ENCODE assay signal across 8 cellular contexts in genomic region chr1:214549604-214550338, GRCh38. TPM values are rescaled to one million over a fixed set of nuclear protein-coding genes. Genes with fewer than 3 reads are reported as not detected.
DNase-seq lines count a peak whose midpoint lies in the region; ATAC-seq and TF ChIP-seq lines count a peak whose summit lies in the region.

No MANE protein-coding gene starts in this region.

- dilution Hi-C loops in mammary epithelial cell (cut with HindIII; ENCODE audit: low sequenced_read_pairs), result loop anchor here (5.0 kb wide), 3 partner anchors 33 to 107 kb away; no protein-coding TSS in a partner anchor

- H2AFZ ChIP-seq in mammary epithelial cell (ENCODE audit: low read depth, low read length), result no peak overlapping the region

- H3K4me3 ChIP-seq in AG09309 (ENCODE audit: control insufficient read depth, low read depth, low read length) (peak overlapping the region; percentile 97), HUES48 (ENCODE audit: low read depth, low read length) (peak overlapping the region; percentile 97), mammary epithelial cell (replicated peaks in 1 of 3; ENCODE audit: insufficient read depth in 1 of 3, low read depth in 2 of 3, low read length in 3 of 3) (peak overlapping the region; percentile 76 to 96 (median 90))
- H3K4me3 ChIP-seq in CD4-positive, alpha-beta memory T cell (ENCODE audit: low read length in 2 of 2), result no peak overlapping the region

- no peaks in the 10 kb centered on the region for H3K9me3 Mint-ChIP-seq in CD4-positive, alpha-beta memory T cell

- intact Hi-C loops in mammary epithelial cell (cut with micrococcal nuclease), result loop anchor here (1.0 to 5.0 kb wide), 4 partner anchors 36 to 172 kb away; no protein-coding TSS in a partner anchor
- intact Hi-C loops in CD4-positive, alpha-beta memory T cell (cut with micrococcal nuclease), result no loop called here

- H3K27ac Mint-ChIP-seq in CD4-positive, alpha-beta memory T cell, result no peak overlapping the region

- no peak overlapping the region for H3K27ac ChIP-seq in HUES48 (ENCODE audit: low read depth, low read length)
- H3K27ac ChIP-seq in mammary epithelial cell (ENCODE audit: insufficient read depth, low read depth, low read length), result peak overlapping the region; percentile 99
- no peak overlapping the region for H3K27ac ChIP-seq in CD4-positive, alpha-beta memory T cell (ENCODE audit: low read depth, low read length)

- H3K4me1 Mint-ChIP-seq in CD4-positive, alpha-beta memory T cell, result peaks cover 0 to 21% (median 1%) of the 10 kb centered on the region in 4 donors

- H3K27me3 ChIP-seq in HUES48 (ENCODE audit: control insufficient read depth, insufficient read depth, low read length) (no peaks in the 10 kb centered on the region), mammary epithelial cell (ENCODE audit: insufficient read depth, low read length) (no peaks in the 10 kb centered on the region)
- H3K27me3 ChIP-seq in CD4-positive, alpha-beta memory T cell (ENCODE audit: insufficient read depth, low read length), result peaks cover 5% of the 10 kb centered on the region

- peaks cover 36 to 47% of the 10 kb centered on the region in 2 donors for H3K27me3 Mint-ChIP-seq in CD4-positive, alpha-beta memory T cell

- BruUV-seq in mammary epithelial cell (replicated peaks; lab: Mats Ljungman, UMichigan), result no TSS peak

- H3K9me3 ChIP-seq in HUES48 (ENCODE audit: control insufficient read depth, insufficient read depth, low read length) (no peaks in the 10 kb centered on the region), mammary epithelial cell (replicated peaks; ENCODE audit: insufficient read depth, low read length) (no peaks in the 10 kb centered on the region)
- no peaks in the 10 kb centered on the region for H3K9me3 ChIP-seq in CD4-positive, alpha-beta memory T cell (ENCODE audit: control insufficient read depth in 1 of 2, low read length in 2 of 2)

- ATAC-seq in GM21576 (IDR thresholded peaks at IDR 0.05; ENCODE audit: unreplicated experiment), result no peak

- WGBS in mammary epithelial cell (ENCODE audit: low coverage, missing lambda C conversion rate), result 2% methylated on average over 10 of the region's 10 CpGs

- 0 out of 2 replicates have a peak overlapping the region, but pooled peaks have one; percentile 96 for H3K9ac ChIP-seq in HUES48 (ENCODE audit: low read depth, low read length)
- peak overlapping the region; percentile 96 for H3K9ac ChIP-seq in mammary epithelial cell (ENCODE audit: insufficient read depth, low read length)

- CTCF ChIA-PET in mammary epithelial cell (lab: Charles Lee; ENCODE audit: low non-redundant PET), result interaction anchor here (0.6 kb wide), 1 partner anchor 76 kb away, joined by 3 read pairs; no protein-coding TSS in a partner anchor
- CTCF ChIA-PET in CD4-positive, alpha-beta memory T cell (lab: Charles Lee; ENCODE audit: partially characterized antibody), result no interaction called here

- in situ Hi-C loops in mammary epithelial cell (cut with MboI; ENCODE audit: low sequenced_read_pairs in 2 of 2), result loop anchor here in 1 of 2 donors (5.0 kb wide), 1 partner anchor 38 kb away; no protein-coding TSS in a partner anchor

- no peaks in the 10 kb centered on the region for H3K36me3 Mint-ChIP-seq in CD4-positive, alpha-beta memory T cell

- DNase-seq in AG09309 (ENCODE audit: low read depth) (no peak), mammary epithelial cell (peak; percentile 49), myocyte (ENCODE audit: low read depth) (peak; percentile 45), NCI-H748 (lab: John Stamatoyannopoulos, UW; ENCODE audit: unreplicated experiment) (no peak), NCI-H1105 (lab: John Stamatoyannopoulos, UW) (no peak)
- DNase-seq in CD4-positive, alpha-beta memory T cell, result no peak

- peaks cover 5% of the 10 kb centered on the region for H4K20me1 ChIP-seq in mammary epithelial cell (ENCODE audit: insufficient read depth, low read length)

- 0 out of 2 replicates have a peak, but pooled peaks cover 3% of the 10 kb centered on the region for H3K36me3 ChIP-seq in HUES48 (ENCODE audit: control insufficient read depth, insufficient read depth, low read length)
- peaks cover 9% of the 10 kb centered on the region for H3K36me3 ChIP-seq in mammary epithelial cell (ENCODE audit: insufficient read depth, low read length)
- H3K36me3 ChIP-seq in CD4-positive, alpha-beta memory T cell (ENCODE audit: insufficient read depth, low read length), result no peaks in the 10 kb centered on the region

- TF ChIP-seq CTCF in AG09309 (IDR thresholded peaks at IDR 0.05; ENCODE audit: control insufficient read depth, insufficient read depth, low read depth, low read length, missing control alignments) (peak; percentile 53), mammary epithelial cell (conservative IDR thresholded peaks at IDR 0.05 in 1 of 2, IDR thresholded peaks at IDR 0.05 in 1 of 2; ENCODE audit: extremely low read depth in 1 of 2, insufficient read depth in 1 of 2, low read depth in 1 of 2, low read length in 2 of 2) (peak; percentile 18 to 35)

- H3K79me2 ChIP-seq in mammary epithelial cell (ENCODE audit: insufficient read depth, low read length), result peaks cover 72% of the 10 kb centered on the region

- H3K4me3 Mint-ChIP-seq in CD4-positive, alpha-beta memory T cell, result peak overlapping the region in 4 of 8 donors; percentile 30 to 71 (median 46)

- POLR2A ChIA-PET in CD4-positive, alpha-beta memory T cell (lab: Charles Lee; ENCODE audit: partially characterized antibody), result no interaction called here

- H3K4me1 ChIP-seq in HUES48 (ENCODE audit: control insufficient read depth, insufficient read depth, low read length) (peaks cover 33% of the 10 kb centered on the region), mammary epithelial cell (ENCODE audit: insufficient read depth, low read length) (peaks cover 50% of the 10 kb centered on the region)
- H3K4me1 ChIP-seq in CD4-positive, alpha-beta memory T cell (ENCODE audit: insufficient read depth, low read length), result no peaks in the 10 kb centered on the region

- peak overlapping the region; percentile 86 for H3K4me2 ChIP-seq in mammary epithelial cell (ENCODE audit: insufficient read depth, low read depth, low read length)

RNA-seq across cellular contexts. Expression of gene PTPN14, which starts 1.6 kb away (rescaled TPM):
- total RNA-seq in mammary epithelial cell (100 to 1,000 TPM; 152 to 157 TPM), myocyte (17.8 and 19.0 TPM in 2 replicates)
- polyA plus RNA-seq in mammary epithelial cell, result 52.9 TPM
- 116 TPM for polyA minus RNA-seq in mammary epithelial cell
- 26.2 TPM for polyA plus RNA-seq in myocyte (2012)
- under 1 TPM; 0.20 to 0.28 TPM for total RNA-seq in CD4-positive, alpha-beta memory T cell
- polyA plus RNA-seq in CD4-positive, alpha-beta memory T cell, result under 1 TPM in 1 of 2 donors, not detected in 1; 0.03 TPM

RNA-seq across cellular contexts. Expression of gene CENPF, which starts 53.2 kb away (rescaled TPM):
- total RNA-seq in mammary epithelial cell (10 to 100 TPM in 1 of 2 donors, 1 to 10 TPM in 1; 1.7 to 52.4 TPM), myocyte (2.8 and 3.7 TPM in 2 replicates)
- polyA plus RNA-seq in mammary epithelial cell, result 12.0 TPM
- polyA minus RNA-seq in mammary epithelial cell, result 10.8 TPM
- 0.57 TPM for polyA plus RNA-seq in myocyte (2012)
- total RNA-seq in CD4-positive, alpha-beta memory T cell, result 1 to 10 TPM; 2.2 to 2.8 TPM
- under 1 TPM; 0.02 to 0.92 TPM for polyA plus RNA-seq in CD4-positive, alpha-beta memory T cell

Comparison
In these comparisons a context has a peak if more than half of its experiments do, and no peak if none do; other contexts are left out.
1. DNase-seq: peak in mammary epithelial cell (single experiment) and myocyte (single experiment); none in AG09309 (single experiment), NCI-H748 (single experiment), CD4-positive, alpha-beta memory T cell (0 of 5) and NCI-H1105 (single experiment).
2. H3K4me3 ChIP-seq: peak in AG09309 (single experiment), HUES48 (single experiment) and mammary epithelial cell (3 of 3); none in CD4-positive, alpha-beta memory T cell (0 of 2).
3. RNA of gene PTPN14, which starts 1.6 kb away (total RNA-seq): 152 to 157 TPM in mammary epithelial cell and 17.8 to 19.0 TPM in myocyte; 0.20 to 0.28 TPM in CD4-positive, alpha-beta memory T cell; every median in the first group is over 10 times any median in the second.